ENCODE assay signal across 28 cellular contexts in genomic region chr18:12431561-12431960, GRCh38. TPM values are rescaled to one million over a fixed set of nuclear protein-coding genes. Genes with fewer than 3 reads are reported as not detected.
"Had no signal": no experiment of that assay in that cellular context is flagged by ENCODE, and none has a peak within 500 bp of the region (broad histone marks: within the 10 kb centered on the region; RNA-seq: fewer than 3 reads in every experiment).

No MANE protein-coding gene starts in this region.

- ATAC-seq: activated naive CD8-positive, alpha-beta T cell treated with anti-CD3 and anti-CD28 coated beads, Interleukin-2, amount 50 U/mL, for 24 hours; activated T-cell treated with anti-CD3 and anti-CD28 coated beads, Interleukin-2, amount 50 U/mL, for 72 hours; body of pancreas; gastroesophageal sphincter had no signal

- H3K36me3 ChIP-seq: colonic mucosa had no signal

- FAIRE-seq: endometrium, endothelial cell of umbilical vein had no signal

- H3K4me1 ChIP-seq: adrenal gland, body of pancreas, colonic mucosa, esophagus squamous epithelium, gastroesophageal sphincter had no signal

- H3K4me3 ChIP-seq: adrenal gland, body of pancreas, colonic mucosa, esophagus squamous epithelium, gastroesophageal sphincter had no signal

- DNase-seq: activated CD4-positive, alpha-beta memory T cell treated with anti-CD3 and anti-CD28 coated beads, Interleukin-2, amount 10 ng/mL, durations not matched to agents 7 days and 5 days; activated CD4-positive, alpha-beta T cell treated with anti-CD3 and anti-CD28 coated beads for 1 hour; activated CD4-positive, alpha-beta T cell treated with anti-CD3 and anti-CD28 coated beads for 4 hours; activated CD4-positive, alpha-beta T cell treated with anti-CD3 and anti-CD28 coated beads, Interleukin-2, amount 10 ng/mL, durations not matched to agents 7 days and 5 days; activated CD4-positive, alpha-beta T cell treated with anti-CD3 and anti-CD28 coated beads, Interleukin-2, amount 50 U/mL, for 4 hours; activated CD8-positive, alpha-beta memory T cell treated with anti-CD3 and anti-CD28 coated beads, Interleukin-2, amount 50 U/mL, for 48 hours; activated gamma-delta T cell; activated naive CD4-positive, alpha-beta T cell; activated naive CD4-positive, alpha-beta T cell treated with anti-CD3 and anti-CD28 coated beads, Interleukin-2, amount 10 ng/mL, durations not matched to agents 7 days and 5 days; activated naive CD8-positive, alpha-beta T cell treated with anti-CD3 and anti-CD28 coated beads, Interleukin-2, amount 50 U/mL, for 24 hours; activated T-cell treated with anti-CD3 and anti-CD28 coated beads for 4 hours; activated T-cell treated with anti-CD3 and anti-CD28 coated beads, Interleukin-2, amount 50 U/mL, for 24 hours; activated T-cell treated with anti-CD3 and anti-CD28 coated beads, Interleukin-2, amount 50 U/mL, for 72 hours; adrenal gland; amygdala; aorta; body of pancreas; central memory CD4-positive, alpha-beta T cell; cerebellar nuclear complex; colonic mucosa; effector CD8-positive, alpha-beta T cell; esophagus squamous epithelium; foreskin melanocyte; T-helper 2 cell had no signal

- H3K27ac ChIP-seq: adrenal gland, body of pancreas, colonic mucosa, epithelial cell of prostate, esophagus squamous epithelium, gastroesophageal sphincter had no signal

- H3K9me3 ChIP-seq: adrenal gland, body of pancreas, colonic mucosa, esophagus squamous epithelium had no signal

- H3K27me3 ChIP-seq: adrenal gland, body of pancreas, colonic mucosa, esophagus squamous epithelium, gastroesophageal sphincter had no signal

RNA-seq across cellular contexts. Expression of gene PRELID3A, which starts 23.8 kb away (rescaled TPM):
- total RNA-seq: body of pancreas had no signal
